In the genomic region with DNA sequence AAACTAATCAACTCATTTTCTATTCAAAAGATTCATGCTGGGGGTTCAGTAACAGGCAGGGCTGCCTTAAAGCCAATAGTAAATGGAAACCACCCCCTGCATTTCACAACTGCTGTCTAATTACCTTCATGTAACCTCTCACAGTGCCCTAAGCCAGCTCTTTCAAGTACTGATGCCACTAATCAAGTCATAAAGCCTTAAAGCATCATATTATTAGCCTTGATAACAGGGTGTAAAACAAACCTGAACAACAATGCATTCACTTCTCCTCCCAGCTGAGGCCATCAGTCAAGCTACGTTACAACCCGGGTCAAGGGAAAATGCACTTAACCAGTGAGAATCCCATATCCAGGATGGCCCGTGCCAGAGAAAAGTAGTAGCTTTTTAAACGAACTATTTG, we compare ENCODE assay signal across 1 cellular context.
TF ChIP-seq lines count a peak whose summit lies in the region.

No MANE protein-coding gene starts in this region.

TF ChIP-seq in GM12878, 131 proteins besides CTCF, POLR2A, EP300 and RAD21:
- TF ChIP-seq, protein P1, sequence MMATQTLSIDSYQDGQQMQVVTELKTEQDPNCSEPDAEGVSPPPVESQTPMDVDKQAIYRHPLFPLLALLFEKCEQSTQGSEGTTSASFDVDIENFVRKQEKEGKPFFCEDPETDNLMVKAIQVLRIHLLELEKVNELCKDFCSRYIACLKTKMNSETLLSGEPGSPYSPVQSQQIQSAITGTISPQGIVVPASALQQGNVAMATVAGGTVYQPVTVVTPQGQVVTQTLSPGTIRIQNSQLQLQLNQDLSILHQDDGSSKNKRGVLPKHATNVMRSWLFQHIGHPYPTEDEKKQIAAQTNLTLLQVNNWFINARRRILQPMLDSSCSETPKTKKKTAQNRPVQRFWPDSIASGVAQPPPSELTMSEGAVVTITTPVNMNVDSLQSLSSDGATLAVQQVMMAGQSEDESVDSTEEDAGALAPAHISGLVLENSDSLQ (IDR thresholded peaks at IDR 0.05): no peak
- TF ChIP-seq ZNF207 (IDR thresholded peaks at IDR 0.05; ENCODE audit: borderline replicate concordance): no peak
- TF ChIP-seq, protein P2, sequence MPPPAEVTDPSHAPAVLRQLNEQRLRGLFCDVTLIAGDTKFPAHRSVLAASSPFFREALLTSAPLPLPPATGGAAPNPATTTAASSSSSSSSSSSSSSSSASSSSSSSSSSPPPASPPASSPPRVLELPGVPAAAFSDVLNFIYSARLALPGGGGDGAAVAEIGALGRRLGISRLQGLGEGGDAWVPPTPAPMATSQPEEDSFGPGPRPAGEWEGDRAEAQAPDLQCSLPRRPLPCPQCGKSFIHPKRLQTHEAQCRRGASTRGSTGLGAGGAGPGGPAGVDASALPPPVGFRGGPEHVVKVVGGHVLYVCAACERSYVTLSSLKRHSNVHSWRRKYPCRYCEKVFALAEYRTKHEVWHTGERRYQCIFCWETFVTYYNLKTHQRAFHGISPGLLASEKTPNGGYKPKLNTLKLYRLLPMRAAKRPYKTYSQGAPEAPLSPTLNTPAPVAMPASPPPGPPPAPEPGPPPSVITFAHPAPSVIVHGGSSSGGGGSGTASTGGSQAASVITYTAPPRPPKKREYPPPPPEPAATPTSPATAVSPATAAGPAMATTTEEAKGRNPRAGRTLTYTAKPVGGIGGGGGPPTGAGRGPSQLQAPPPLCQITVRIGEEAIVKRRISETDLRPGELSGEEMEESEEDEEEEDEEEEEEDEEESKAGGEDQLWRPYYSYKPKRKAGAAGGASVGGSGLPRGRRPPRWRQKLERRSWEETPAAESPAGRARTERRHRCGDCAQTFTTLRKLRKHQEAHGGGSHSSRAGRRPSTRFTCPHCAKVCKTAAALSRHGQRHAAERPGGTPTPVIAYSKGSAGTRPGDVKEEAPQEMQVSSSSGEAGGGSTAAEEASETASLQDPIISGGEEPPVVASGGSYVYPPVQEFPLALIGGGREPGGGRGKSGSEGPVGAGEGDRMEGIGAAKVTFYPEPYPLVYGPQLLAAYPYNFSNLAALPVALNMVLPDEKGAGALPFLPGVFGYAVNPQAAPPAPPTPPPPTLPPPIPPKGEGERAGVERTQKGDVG (CRISPR knock-in tag; IDR thresholded peaks at IDR 0.05): no peak
TF ChIP-seq in GM12878: peak in this region for 0.
